In genomic region chr4:40305329-40306193, GRCh38 we compare ENCODE assay signal across 9 cellular contexts. TPM values are rescaled to one million over a fixed set of nuclear protein-coding genes. Genes with fewer than 3 reads are reported as not detected.
DNase-seq lines count a peak whose midpoint lies in the region; ATAC-seq and TF ChIP-seq lines count a peak whose summit lies in the region.
"Had no signal": no experiment of that assay in that cellular context is flagged by ENCODE, and none has a peak within 500 bp of the region (broad histone marks: within the 10 kb centered on the region; RNA-seq: fewer than 3 reads in every experiment).

No MANE protein-coding gene starts in this region.

- peaks cover 9% of the 10 kb centered on the region for H3K9me3 Mint-ChIP-seq in activated CD4-positive, alpha-beta T cell treated with anti-CD3 and anti-CD28 coated beads, Interleukin-2, amount 10 ng/mL, durations not matched to agents 24 days and 14 days

- intact Hi-C loops in activated CD4-positive, alpha-beta T cell treated with anti-CD3 and anti-CD28 coated beads, Interleukin-2, amount 10 ng/mL, durations not matched to agents 24 days and 14 days (cut with micrococcal nuclease) = loop anchor here (1.0 to 10.0 kb wide), 5 partner anchors 16 to 841 kb away; no protein-coding TSS in a partner anchor

- H3K4me3 Mint-ChIP-seq in activated CD4-positive, alpha-beta T cell treated with anti-CD3 and anti-CD28 coated beads, Interleukin-2, amount 10 ng/mL, durations not matched to agents 24 days and 14 days = peak overlapping the region; percentile 70

- H3K27ac ChIP-seq in tibial nerve = peak overlapping the region in 1 of 4 donors; percentile 2

- TF ChIP-seq POLR2A in tibial nerve (IDR thresholded peaks at IDR 0.05) = no peak

- no peaks in the 10 kb centered on the region for H3K27me3 ChIP-seq in tibial nerve

- H3K36me3 ChIP-seq in tibial nerve = no peaks in the 10 kb centered on the region

- peak; percentile 62 for ATAC-seq in GM18907 (IDR thresholded peaks at IDR 0.05; ENCODE audit: unreplicated experiment)
- peak; percentile 40 for ATAC-seq in HG02884 (IDR thresholded peaks at IDR 0.05; ENCODE audit: unreplicated experiment)

- 59 to 64% methylated on average over 14 of the region's 14 CpGs for WGBS in tibial nerve, 2 donors

- H3K27me3 Mint-ChIP-seq in activated CD4-positive, alpha-beta T cell treated with anti-CD3 and anti-CD28 coated beads, Interleukin-2, amount 10 ng/mL, durations not matched to agents 24 days and 14 days = no peaks in the 10 kb centered on the region

- H3K4me1 Mint-ChIP-seq in activated CD4-positive, alpha-beta T cell treated with anti-CD3 and anti-CD28 coated beads, Interleukin-2, amount 10 ng/mL, durations not matched to agents 24 days and 14 days = peaks cover 78% of the 10 kb centered on the region

- peaks cover 0 to 47% (median 4%) of the 10 kb centered on the region in 4 donors for H3K4me1 ChIP-seq in tibial nerve

- H3K36me3 Mint-ChIP-seq in activated CD4-positive, alpha-beta T cell treated with anti-CD3 and anti-CD28 coated beads, Interleukin-2, amount 10 ng/mL, durations not matched to agents 24 days and 14 days (ENCODE audit: low read depth) = peaks cover 5% of the 10 kb centered on the region

- no peak for TF ChIP-seq EP300 in tibial nerve (IDR thresholded peaks at IDR 0.05)

- no peak overlapping the region for H3K4me3 ChIP-seq in tibial nerve

- H3K27ac Mint-ChIP-seq in activated CD4-positive, alpha-beta T cell treated with anti-CD3 and anti-CD28 coated beads, Interleukin-2, amount 10 ng/mL, durations not matched to agents 24 days and 14 days = peak overlapping the region; percentile 98

- H3K9me3 ChIP-seq in tibial nerve = peaks cover 0 to 8% (median 0%) of the 10 kb centered on the region in 4 donors

- TF ChIP-seq CTCF in tibial nerve (IDR thresholded peaks at IDR 0.05) = no peak

- peak; percentile 79 for DNase-seq in activated CD4-positive, alpha-beta T cell treated with anti-CD3 and anti-CD28 coated beads, Interleukin-2, amount 10 ng/mL, durations not matched to agents 24 days and 14 days
- DNase-seq in stimulated activated CD4-positive, alpha-beta T cell treated with anti-CD3 and anti-CD28 coated beads, Interleukin-4, amount 100 ng/mL, for 24 hours = peak; percentile 74
- no peak for DNase-seq in GM03348 (ENCODE audit: low spot score)
- no peak for DNase-seq in NCI-H1436 (lab: John Stamatoyannopoulos, UW)
- DNase-seq in pons (ENCODE audit: low spot score) = no peak
- no peak for DNase-seq in tibial nerve (ENCODE audit: low spot score in 2 of 2)
- DNase-seq: foreskin fibroblast had no signal

RNA-seq across cellular contexts. Expression of gene CHRNA9, which starts 29.6 kb away (rescaled TPM):
- not detected in 2 replicates for total RNA-seq in activated CD4-positive, alpha-beta T cell treated with anti-CD3 and anti-CD28 coated beads, Interleukin-2, amount 10 ng/mL, durations not matched to agents 24 days and 14 days
- total RNA-seq in tibial nerve = not detected

Comparison
In these comparisons a context has a peak if more than half of its experiments do, and no peak if none do; other contexts are left out.
1. DNase-seq: peak in activated CD4-positive, alpha-beta T cell treated with anti-CD3 and anti-CD28 coated beads, Interleukin-2, amount 10 ng/mL, durations not matched to agents 24 days and 14 days (single experiment) and stimulated activated CD4-positive, alpha-beta T cell treated with anti-CD3 and anti-CD28 coated beads, Interleukin-4, amount 100 ng/mL, for 24 hours (single experiment); none in GM03348 (single experiment), NCI-H1436 (single experiment), pons (single experiment) and tibial nerve (0 of 2).